Comparison of ENCODE assay signal across 16 cellular contexts in the genomic region with DNA sequence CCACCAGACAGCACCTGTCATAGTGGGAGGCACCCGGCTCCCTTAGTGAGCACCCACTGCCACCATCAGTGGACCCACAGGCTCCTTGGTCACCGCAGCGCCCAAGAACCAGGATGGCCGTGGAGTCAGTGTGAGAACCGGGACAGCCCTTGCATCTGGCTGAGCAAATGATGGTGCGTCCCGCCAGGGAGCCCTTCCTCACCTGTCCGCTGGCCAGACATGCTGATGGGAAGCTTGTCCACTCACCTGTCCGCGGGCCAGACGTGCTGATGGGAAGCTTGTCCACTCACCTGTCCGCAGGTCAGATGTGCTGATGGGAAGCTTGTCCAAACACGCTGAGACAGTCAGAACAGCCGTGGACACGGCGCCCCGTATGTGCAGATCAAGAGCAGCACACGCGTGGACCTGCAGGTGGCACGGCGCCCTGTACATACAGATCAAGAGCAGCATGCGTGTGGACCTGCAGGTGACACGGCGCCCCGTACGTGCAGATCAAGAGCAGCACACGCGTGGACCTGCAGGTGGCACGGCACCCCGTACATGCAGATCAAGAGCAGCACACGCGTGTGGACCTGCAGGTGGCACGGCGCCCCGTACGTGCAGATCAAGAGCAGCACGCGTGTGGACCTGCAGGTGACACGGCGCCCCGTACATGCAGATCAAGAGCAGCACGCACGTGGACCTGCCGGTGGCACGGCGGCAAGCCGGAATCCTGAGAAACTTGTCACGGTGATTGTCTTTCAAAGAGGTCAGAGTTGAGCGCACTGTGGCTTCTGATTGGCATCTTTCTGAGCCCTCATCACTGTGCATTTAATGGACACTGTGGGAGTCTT. TPM values are rescaled to one million over a fixed set of nuclear protein-coding genes. Genes with fewer than 3 reads are reported as not detected.
DNase-seq lines count a peak whose midpoint lies in the region; ATAC-seq and TF ChIP-seq lines count a peak whose summit lies in the region.
"Had no signal": no experiment of that assay in that cellular context is flagged by ENCODE, and none has a peak within 500 bp of the region (broad histone marks: within the 10 kb centered on the region; RNA-seq: fewer than 3 reads in every experiment).

No MANE protein-coding gene starts in this region.

- CTCF ChIA-PET in PC-9 (lab: Charles Lee), result interaction anchor here (0.6 kb wide), 1 partner anchor 18 kb away, joined by 16 read pairs; no protein-coding TSS in a partner anchor

- no peak for ATAC-seq in HG03439 (IDR thresholded peaks at IDR 0.05; ENCODE audit: unreplicated experiment)

- no peaks in the 10 kb centered on the region for H3K9me3 Mint-ChIP-seq in endothelial cell (ENCODE audit: unreplicated experiment)

- BruUV-seq in PC-9 (replicated peaks; lab: Mats Ljungman, UMichigan), result no TSS peak

- H2AFZ ChIP-seq in PC-9 (no peak overlapping the region), trophoblast cell (ENCODE audit: insufficient read depth, low read length, poor library complexity) (no peak overlapping the region)
- H2AFZ ChIP-seq: GM23248 had no signal

- peaks cover 21% of the 10 kb centered on the region for H3K4me1 Mint-ChIP-seq in endothelial cell (ENCODE audit: unreplicated experiment)

- H3K4me3 Mint-ChIP-seq in endothelial cell (ENCODE audit: unreplicated experiment), result peak overlapping the region; percentile 56

- H3K79me1 ChIP-seq in trophoblast cell (ENCODE audit: low read length), result peaks cover 33% of the 10 kb centered on the region

- H2BK12ac ChIP-seq in trophoblast cell (ENCODE audit: low read length), result peak overlapping the region; percentile 51

- no peaks in the 10 kb centered on the region; the same call in 1 of the 2 replicates for H3K79me2 ChIP-seq in PC-9 (ENCODE audit: low read depth)
- H3K79me2 ChIP-seq in trophoblast cell (ENCODE audit: control insufficient read depth, insufficient read depth, low read length, poor library complexity), result peaks cover 20% of the 10 kb centered on the region

- peaks cover 43% of the 10 kb centered on the region for H3K4me1 ChIP-seq in PC-9 (replicated peaks; ENCODE audit: insufficient read depth)
- peaks cover 36% of the 10 kb centered on the region in 2 experiments for H3K4me1 ChIP-seq in trophoblast cell (ENCODE audit: control insufficient read depth in 1 of 2, insufficient read depth in 2 of 2, low read length in 2 of 2)

- H3F3A ChIP-seq in PC-9 (ENCODE audit: insufficient read depth, low read depth), result peaks cover 38% of the 10 kb centered on the region

- no peaks in the 10 kb centered on the region for H3K9me3 ChIP-seq in PC-9 (ENCODE audit: insufficient read depth, low read depth)
- H3K9me3 ChIP-seq in trophoblast cell (ENCODE audit: insufficient read depth, low read depth, low read length), result peaks cover 5% of the 10 kb centered on the region

- peak overlapping the region; percentile 52 for H4K8ac ChIP-seq in trophoblast cell (ENCODE audit: low read depth, low read length)

- H4K12ac ChIP-seq in trophoblast cell (ENCODE audit: low read depth, low read length), result no peak overlapping the region

- H3K4me3 ChIP-seq in PC-9 (no peak overlapping the region), trophoblast cell (ENCODE audit: low read depth, low read length) (peak overlapping the region; percentile 25)
- H3K4me3 ChIP-seq: GM23248 had no signal

- H4K91ac ChIP-seq in trophoblast cell (ENCODE audit: low read depth, low read length), result peak overlapping the region; percentile 76

- H3K9ac ChIP-seq in trophoblast cell (ENCODE audit: low read length), result no peak overlapping the region
- H3K9ac ChIP-seq: GM23248 had no signal

- DNase-seq in AG20443 (ENCODE audit: low spot score), result peak; percentile 4
- DNase-seq in PC-9, result no peak
- DNase-seq in endothelial cell (ENCODE audit: low spot score), result no peak
- no peak for DNase-seq in trophoblast cell
- no peak for DNase-seq in DMS53 (lab: John Stamatoyannopoulos, UW)
- no peak for DNase-seq in activated CD4-positive, alpha-beta T cell treated with anti-CD3 and anti-CD28 coated beads, Interleukin-2, amount 50 U/mL, for 1 hour
- no peak for DNase-seq in NCI-H524 treated with DMSO at 0.1 percent for 48 hours (lab: John Stamatoyannopoulos, UW)
- DNase-seq: C1 segment of cervical spinal cord, GM23248, MM.1S, NCI-H1105 treated with DMSO at 0.1 percent for 48 hours, NCI-H187, NCI-H446, NCI-H774, SHP77 treated with DMSO at 0.1 percent for 48 hours had no signal

- intact Hi-C loops in PC-9 (cut with micrococcal nuclease; ENCODE audit: unreplicated experiment), result no loop called here

- peaks cover 26% of the 10 kb centered on the region for H3K36me3 Mint-ChIP-seq in endothelial cell (ENCODE audit: low read depth, unreplicated experiment)

- H3K27me3 Mint-ChIP-seq in endothelial cell (ENCODE audit: unreplicated experiment), result peaks cover 4% of the 10 kb centered on the region

- TF ChIP-seq CTCF in PC-9 (conservative IDR thresholded peaks at IDR 0.05), result no peak
- TF ChIP-seq CTCF in endothelial cell (IDR thresholded peaks at IDR 0.05; ENCODE audit: unreplicated experiment), result no peak

- H3K9me2 ChIP-seq in PC-9 (ENCODE audit: insufficient read depth), result no peaks in the 10 kb centered on the region

- H3K4ac ChIP-seq in trophoblast cell (ENCODE audit: low read depth, low read length), result peak overlapping the region; percentile 18

- no peak overlapping the region for H3K27ac Mint-ChIP-seq in endothelial cell (ENCODE audit: unreplicated experiment)

- peak overlapping the region; percentile 56 for H2BK5ac ChIP-seq in trophoblast cell (ENCODE audit: low read depth, low read length, poor library complexity)

- H2BK120ac ChIP-seq in trophoblast cell (ENCODE audit: insufficient read depth, low read length, poor library complexity), result peak overlapping the region; percentile 75

- peak overlapping the region; percentile 31 for H3K14ac ChIP-seq in trophoblast cell (ENCODE audit: low read length)

- peak overlapping the region; percentile 92 for H2AK5ac ChIP-seq in trophoblast cell (ENCODE audit: low read length)

- H3K27ac ChIP-seq in PC-9 (no peak overlapping the region), trophoblast cell (ENCODE audit: low read depth, low read length) (peak overlapping the region; percentile 99)
- H3K27ac ChIP-seq: GM23248 had no signal

- POLR2A ChIA-PET in PC-9 (lab: Charles Lee; ENCODE audit: unreplicated experiment), result interaction anchor here (0.5 to 0.6 kb wide), 2 partner anchors 28 to 54 kb away, joined by 3 to 4 read pairs; no protein-coding TSS in a partner anchor

- peak overlapping the region; percentile 60 for H3K18ac ChIP-seq in trophoblast cell (ENCODE audit: low read length)

- peak overlapping the region; percentile 65 for H3K4me2 ChIP-seq in PC-9
- peak overlapping the region; percentile 53 for H3K4me2 ChIP-seq in trophoblast cell (ENCODE audit: low read length)

- H3K27me3 ChIP-seq in PC-9 (ENCODE audit: insufficient read depth, low read depth) (no peaks in the 10 kb centered on the region), trophoblast cell (ENCODE audit: insufficient read depth, low read length) (no peaks in the 10 kb centered on the region)

- H3K23ac ChIP-seq in trophoblast cell (ENCODE audit: low read length), result no peak overlapping the region

- no peaks in the 10 kb centered on the region for H4K20me1 ChIP-seq in PC-9 (ENCODE audit: insufficient read depth)

- no CpG with 5 or more reads among the region's 49 CpGs for WGBS in trophoblast cell (ENCODE audit: extremely low coverage, insufficient coverage, insufficient read length)

- H3K36me3 ChIP-seq in PC-9 (ENCODE audit: low read depth), result peaks cover 12% of the 10 kb centered on the region; the same call in 1 of the 2 replicates
- peaks cover 25 to 28% of the 10 kb centered on the region in 2 experiments for H3K36me3 ChIP-seq in trophoblast cell (ENCODE audit: control insufficient read depth in 1 of 2, insufficient read depth in 2 of 2, low read length in 2 of 2)

RNA-seq across cellular contexts. Expression of a gene that starts 40.7 kb away (rescaled TPM):
- total RNA-seq in PC-9 (2021) (33.0 and 34.7 TPM in 2 replicates), endothelial cell (ENCODE audit: unreplicated experiment) (23.9 TPM)
- polyA plus RNA-seq in trophoblast cell (2013), result 15.9 and 16.7 TPM in 2 replicates

RNA-seq across cellular contexts. Expression of a gene that starts 53.3 kb away (rescaled TPM):
- total RNA-seq in PC-9 (2021) (84.2 and 107 TPM in 2 replicates), endothelial cell (ENCODE audit: unreplicated experiment) (65.8 TPM)
- polyA plus RNA-seq in trophoblast cell (2013), result 59.9 and 61.4 TPM in 2 replicates
